9 cellular contexts compared by ENCODE assay signal in the genomic region with DNA sequence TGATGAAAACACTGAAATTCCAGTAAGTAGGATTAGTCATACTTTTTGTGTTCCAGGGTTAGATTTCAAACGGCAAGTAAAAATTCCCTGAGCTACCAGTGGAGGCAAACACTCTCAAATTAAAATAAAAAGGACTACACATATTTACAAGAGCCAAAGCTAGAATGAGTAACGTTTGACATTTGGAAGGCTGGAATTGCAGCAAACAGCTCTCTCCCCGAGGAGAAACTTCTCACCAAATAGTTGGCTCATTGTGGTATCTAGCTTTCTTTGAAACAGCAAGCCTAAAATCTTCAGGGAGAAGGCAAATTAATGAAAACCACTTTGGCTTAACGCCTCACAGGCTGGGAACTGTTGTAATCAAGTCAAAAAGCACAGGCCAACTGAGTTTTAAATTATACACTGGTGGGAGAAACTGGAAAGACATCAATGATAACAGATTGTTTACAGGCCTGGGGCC.
DNase-seq lines count a peak whose midpoint lies in the region; ATAC-seq and TF ChIP-seq lines count a peak whose summit lies in the region.
"Had no signal": no experiment of that assay in that cellular context is flagged by ENCODE, and none has a peak within 500 bp of the region (broad histone marks: within the 10 kb centered on the region; RNA-seq: fewer than 3 reads in every experiment).

No MANE protein-coding gene starts in this region.

- no peaks in the 10 kb centered on the region for H3K36me3 ChIP-seq in GM23338 (ENCODE audit: insufficient read depth)
- H3K36me3 ChIP-seq in hepatocyte (replicated peaks; ENCODE audit: insufficient read depth, low read depth) = no peaks in the 10 kb centered on the region
- H3K36me3 ChIP-seq in stomach = no peaks in the 10 kb centered on the region

- no peaks in the 10 kb centered on the region for H3K9me3 Mint-ChIP-seq in GM23338

- H3K9me2 ChIP-seq in GM23338 (ENCODE audit: insufficient read depth) (no peaks in the 10 kb centered on the region; the same call in 1 of the 2 replicates), hepatocyte (replicated peaks; ENCODE audit: insufficient read depth) (no peaks in the 10 kb centered on the region)

- no peaks in the 10 kb centered on the region for H3K27me3 Mint-ChIP-seq in GM23338 (ENCODE audit: insufficient read depth, low read depth, poor library complexity)

- H3K4me1 Mint-ChIP-seq in GM23338 = 0 out of 3 replicates have a peak, but pooled peaks cover 1% of the 10 kb centered on the region

- H3K4me3 Mint-ChIP-seq in GM23338 = no peak overlapping the region

- H3K4me1 ChIP-seq in GM23338 (ENCODE audit: insufficient read depth) = 0 out of 2 replicates have a peak, but pooled peaks cover 2% of the 10 kb centered on the region
- peaks cover 11% of the 10 kb centered on the region for H3K4me1 ChIP-seq in hepatocyte (ENCODE audit: insufficient read depth)
- peaks cover 0 to 13% (median 5%) of the 10 kb centered on the region in 4 donors for H3K4me1 ChIP-seq in stomach

- H3K79me2 ChIP-seq in GM23338 (replicated peaks; ENCODE audit: insufficient read depth) (no peaks in the 10 kb centered on the region), hepatocyte (no peaks in the 10 kb centered on the region)

- 42% methylated on average over 4 of the region's 4 CpGs for WGBS in hepatocyte (ENCODE audit: low lambda C conversion rate, missing lambda C conversion rate)
- 29 to 47% (median 38%) methylated on average over 4 of the region's 4 CpGs for WGBS in stomach, 5 donors

- H4K20me1 ChIP-seq in GM23338 (replicated peaks; ENCODE audit: insufficient read depth) (no peaks in the 10 kb centered on the region), hepatocyte (ENCODE audit: insufficient read depth, poor library complexity, severe bottlenecking) (no peaks in the 10 kb centered on the region)

- H2AFZ ChIP-seq in GM23338 (0 out of 2 replicates have a peak overlapping the region, but pooled peaks have one; percentile 64), hepatocyte (peak overlapping the region; percentile 26)

- DNase-seq in GM23338 (ENCODE audit: low spot score) (no peak), brain pericyte (ENCODE audit: low read depth, low spot score) (peak; percentile 20), hepatocyte (ENCODE audit: low spot score) (peak; percentile 10), stomach (no peak), NCI-H774 (lab: John Stamatoyannopoulos, UW) (no peak), activated gamma-delta T cell treated with Interleukin-2 at 50 U/mL for 16 hours (no peak), cerebellum (ENCODE audit: low spot score) (no peak)
- DNase-seq: NCI-H82 had no signal

- H3K9me3 ChIP-seq in hepatocyte (ENCODE audit: low read depth) = no peaks in the 10 kb centered on the region
- H3K9me3 ChIP-seq in stomach = no peaks in the 10 kb centered on the region

- TF ChIP-seq POLR2A in stomach (IDR thresholded peaks at IDR 0.05) = no peak

- no peak overlapping the region for H3K27ac ChIP-seq in GM23338 (ENCODE audit: low read depth)
- H3K27ac ChIP-seq in hepatocyte = peak overlapping the region; percentile 57
- H3K27ac ChIP-seq in stomach = peak overlapping the region in 3 of 5 donors; percentile 65 to 73 (median 69)

- intact Hi-C loops in stomach (cut with DNase I; ENCODE audit: low total_unique reads) = no loop called here

- H3K36me3 Mint-ChIP-seq in GM23338 (ENCODE audit: low read depth) = no peaks in the 10 kb centered on the region

- TF ChIP-seq CTCF in GM23338 (conservative IDR thresholded peaks at IDR 0.05; ENCODE audit: low read depth in 2 of 2) = no peak
- no peak for TF ChIP-seq CTCF in hepatocyte (IDR thresholded peaks at IDR 0.05; ENCODE audit: poor library complexity)
- peak in 2 of 7 experiments; percentile 5 to 29 for TF ChIP-seq CTCF in stomach (IDR thresholded peaks at IDR 0.05)

- TF ChIP-seq EP300 in stomach (IDR thresholded peaks at IDR 0.05) = no peak

- H3K27ac Mint-ChIP-seq in GM23338 = no peak overlapping the region

- H3K27me3 ChIP-seq in GM23338 (ENCODE audit: insufficient read depth) = no peaks in the 10 kb centered on the region
- no peaks in the 10 kb centered on the region for H3K27me3 ChIP-seq in hepatocyte
- H3K27me3 ChIP-seq in stomach = no peaks in the 10 kb centered on the region

- ATAC-seq in GM23338 (no peak), GM18868 (IDR thresholded peaks at IDR 0.05; ENCODE audit: unreplicated experiment) (no peak)

- no peak overlapping the region for H3K4me3 ChIP-seq in GM23338
- H3K4me3 ChIP-seq in hepatocyte = no peak overlapping the region
- H3K4me3 ChIP-seq in stomach = no peak overlapping the region

- no peaks in the 10 kb centered on the region for H3F3A ChIP-seq in GM23338 (replicated peaks; ENCODE audit: low read depth)

- H3K4me2 ChIP-seq in GM23338 (no peak overlapping the region), hepatocyte (no peak overlapping the region)

TF ChIP-seq in GM23338, 12 proteins besides CTCF, POLR2A, EP300 and RAD21 (continues in another document):
- TF ChIP-seq EZH2 (IDR thresholded peaks at IDR 0.05; ENCODE audit: low read depth, unreplicated experiment) = no peak
- TF ChIP-seq ZNF331 (CRISPR knock-in tag; IDR thresholded peaks at IDR 0.05; ENCODE audit: low read depth) = no peak
- TF ChIP-seq STAT1 (IDR thresholded peaks at IDR 0.05; ENCODE audit: unreplicated experiment) = no peak
- TF ChIP-seq, protein P1, sequence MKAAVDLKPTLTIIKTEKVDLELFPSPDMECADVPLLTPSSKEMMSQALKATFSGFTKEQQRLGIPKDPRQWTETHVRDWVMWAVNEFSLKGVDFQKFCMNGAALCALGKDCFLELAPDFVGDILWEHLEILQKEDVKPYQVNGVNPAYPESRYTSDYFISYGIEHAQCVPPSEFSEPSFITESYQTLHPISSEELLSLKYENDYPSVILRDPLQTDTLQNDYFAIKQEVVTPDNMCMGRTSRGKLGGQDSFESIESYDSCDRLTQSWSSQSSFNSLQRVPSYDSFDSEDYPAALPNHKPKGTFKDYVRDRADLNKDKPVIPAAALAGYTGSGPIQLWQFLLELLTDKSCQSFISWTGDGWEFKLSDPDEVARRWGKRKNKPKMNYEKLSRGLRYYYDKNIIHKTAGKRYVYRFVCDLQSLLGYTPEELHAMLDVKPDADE (IDR thresholded peaks at IDR 0.05) = no peak
- TF ChIP-seq, protein P2, sequence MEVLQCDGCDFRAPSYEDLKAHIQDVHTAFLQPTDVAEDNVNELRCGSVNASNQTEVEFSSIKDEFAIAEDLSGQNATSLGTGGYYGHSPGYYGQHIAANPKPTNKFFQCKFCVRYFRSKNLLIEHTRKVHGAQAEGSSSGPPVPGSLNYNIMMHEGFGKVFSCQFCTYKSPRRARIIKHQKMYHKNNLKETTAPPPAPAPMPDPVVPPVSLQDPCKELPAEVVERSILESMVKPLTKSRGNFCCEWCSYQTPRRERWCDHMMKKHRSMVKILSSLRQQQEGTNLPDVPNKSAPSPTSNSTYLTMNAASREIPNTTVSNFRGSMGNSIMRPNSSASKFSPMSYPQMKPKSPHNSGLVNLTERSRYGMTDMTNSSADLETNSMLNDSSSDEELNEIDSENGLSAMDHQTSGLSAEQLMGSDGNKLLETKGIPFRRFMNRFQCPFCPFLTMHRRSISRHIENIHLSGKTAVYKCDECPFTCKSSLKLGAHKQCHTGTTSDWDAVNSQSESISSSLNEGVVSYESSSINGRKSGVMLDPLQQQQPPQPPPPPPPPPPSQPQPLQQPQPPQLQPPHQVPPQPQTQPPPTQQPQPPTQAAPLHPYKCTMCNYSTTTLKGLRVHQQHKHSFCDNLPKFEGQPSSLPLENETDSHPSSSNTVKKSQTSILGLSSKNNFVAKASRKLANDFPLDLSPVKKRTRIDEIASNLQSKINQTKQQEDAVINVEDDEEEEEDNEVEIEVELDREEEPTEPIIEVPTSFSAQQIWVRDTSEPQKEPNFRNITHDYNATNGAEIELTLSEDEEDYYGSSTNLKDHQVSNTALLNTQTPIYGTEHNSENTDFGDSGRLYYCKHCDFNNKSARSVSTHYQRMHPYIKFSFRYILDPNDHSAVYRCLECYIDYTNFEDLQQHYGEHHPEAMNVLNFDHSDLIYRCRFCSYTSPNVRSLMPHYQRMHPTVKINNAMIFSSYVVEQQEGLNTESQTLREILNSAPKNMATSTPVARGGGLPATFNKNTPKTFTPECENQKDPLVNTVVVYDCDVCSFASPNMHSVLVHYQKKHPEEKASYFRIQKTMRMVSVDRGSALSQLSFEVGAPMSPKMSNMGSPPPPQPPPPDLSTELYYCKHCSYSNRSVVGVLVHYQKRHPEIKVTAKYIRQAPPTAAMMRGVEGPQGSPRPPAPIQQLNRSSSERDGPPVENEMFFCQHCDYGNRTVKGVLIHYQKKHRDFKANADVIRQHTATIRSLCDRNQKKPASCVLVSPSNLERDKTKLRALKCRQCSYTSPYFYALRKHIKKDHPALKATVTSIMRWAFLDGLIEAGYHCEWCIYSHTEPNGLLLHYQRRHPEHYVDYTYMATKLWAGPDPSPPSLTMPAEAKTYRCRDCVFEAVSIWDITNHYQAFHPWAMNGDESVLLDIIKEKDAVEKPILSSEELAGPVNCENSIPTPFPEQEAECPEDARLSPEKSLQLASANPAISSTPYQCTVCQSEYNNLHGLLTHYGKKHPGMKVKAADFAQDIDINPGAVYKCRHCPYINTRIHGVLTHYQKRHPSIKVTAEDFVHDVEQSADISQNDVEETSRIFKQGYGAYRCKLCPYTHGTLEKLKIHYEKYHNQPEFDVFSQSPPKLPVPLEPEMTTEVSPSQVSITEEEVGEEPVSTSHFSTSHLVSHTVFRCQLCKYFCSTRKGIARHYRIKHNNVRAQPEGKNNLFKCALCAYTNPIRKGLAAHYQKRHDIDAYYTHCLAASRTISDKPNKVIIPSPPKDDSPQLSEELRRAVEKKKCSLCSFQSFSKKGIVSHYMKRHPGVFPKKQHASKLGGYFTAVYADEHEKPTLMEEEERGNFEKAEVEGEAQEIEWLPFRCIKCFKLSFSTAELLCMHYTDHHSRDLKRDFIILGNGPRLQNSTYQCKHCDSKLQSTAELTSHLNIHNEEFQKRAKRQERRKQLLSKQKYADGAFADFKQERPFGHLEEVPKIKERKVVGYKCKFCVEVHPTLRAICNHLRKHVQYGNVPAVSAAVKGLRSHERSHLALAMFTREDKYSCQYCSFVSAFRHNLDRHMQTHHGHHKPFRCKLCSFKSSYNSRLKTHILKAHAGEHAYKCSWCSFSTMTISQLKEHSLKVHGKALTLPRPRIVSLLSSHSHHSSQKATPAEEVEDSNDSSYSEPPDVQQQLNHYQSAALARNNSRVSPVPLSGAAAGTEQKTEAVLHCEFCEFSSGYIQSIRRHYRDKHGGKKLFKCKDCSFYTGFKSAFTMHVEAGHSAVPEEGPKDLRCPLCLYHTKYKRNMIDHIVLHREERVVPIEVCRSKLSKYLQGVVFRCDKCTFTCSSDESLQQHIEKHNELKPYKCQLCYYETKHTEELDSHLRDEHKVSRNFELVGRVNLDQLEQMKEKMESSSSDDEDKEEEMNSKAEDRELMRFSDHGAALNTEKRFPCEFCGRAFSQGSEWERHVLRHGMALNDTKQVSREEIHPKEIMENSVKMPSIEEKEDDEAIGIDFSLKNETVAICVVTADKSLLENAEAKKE (CRISPR knock-in tag; IDR thresholded peaks at IDR 0.05) = no peak
- TF ChIP-seq NANOG (IDR thresholded peaks at IDR 0.05; ENCODE audit: borderline replicate concordance) = no peak
- no peak for TF ChIP-seq ZNF114 (CRISPR knock-in tag; IDR thresholded peaks at IDR 0.05)

Comparison
In these comparisons a context has a peak if more than half of its experiments do, and no peak if none do; other contexts are left out.
1. DNase-seq: peak in brain pericyte (single experiment) and hepatocyte (single experiment); none in GM23338 (single experiment), stomach (single experiment), NCI-H774 (single experiment), activated gamma-delta T cell treated with Interleukin-2 at 50 U/mL for 16 hours (single experiment) and cerebellum (single experiment).